ENCODE assay signal across 1 cellular context in genomic region chr2:218285604-218286003, GRCh38.
TF ChIP-seq lines count a peak whose summit lies in the region.

No MANE protein-coding gene starts in this region.

TF ChIP-seq in H1, 55 proteins besides CTCF, POLR2A, EP300 and RAD21:
- TF ChIP-seq POU5F1 (IDR thresholded peaks at IDR 0.05; ENCODE audit: low read depth, low read length) (no peak), ZNF274 (IDR thresholded peaks at IDR 0.05; ENCODE audit: borderline replicate concordance, extremely low read depth, low read length) (no peak), MAFK (IDR thresholded peaks at IDR 0.05; ENCODE audit: low read depth, low read length) (no peak), JUN (IDR thresholded peaks at IDR 0.05; ENCODE audit: low read depth, low read length) (no peak), NRF1 (IDR thresholded peaks at IDR 0.05; ENCODE audit: low read depth, low read length) (no peak), TCF12 (IDR thresholded peaks at IDR 0.05; ENCODE audit: low read depth, low read length) (no peak), TBP (IDR thresholded peaks at IDR 0.05; ENCODE audit: low read depth, low read length) (no peak), CREB1 (IDR thresholded peaks at IDR 0.05) (no peak), TAF7 (optimal IDR thresholded peaks at IDR 0.05; ENCODE audit: borderline replicate concordance, low read depth, low read length) (no peak), ATF3 (IDR thresholded peaks at IDR 0.05; ENCODE audit: insufficient read depth, low read depth, low read length) (no peak), ASH2L (IDR thresholded peaks at IDR 0.05; ENCODE audit: low read length) (no peak), FOSL1 (IDR thresholded peaks at IDR 0.05; ENCODE audit: insufficient read depth, low read depth, low read length) (no peak), HDAC2 (IDR thresholded peaks at IDR 0.05; ENCODE audit: borderline replicate concordance in 1 of 2, low read depth in 2 of 2, low read length in 2 of 2) (no peak), GTF2F1 (IDR thresholded peaks at IDR 0.05; ENCODE audit: borderline replicate concordance, low read depth, low read length) (no peak), CTBP2 (IDR thresholded peaks at IDR 0.05; ENCODE audit: borderline replicate concordance, insufficient read depth, insufficient read length, low read length) (no peak), SIRT6 (IDR thresholded peaks at IDR 0.05; ENCODE audit: low read length) (no peak), POLR2AphosphoS5 (IDR thresholded peaks at IDR 0.05; ENCODE audit: low read depth, low read length) (no peak)
- TF ChIP-seq, protein P1, sequence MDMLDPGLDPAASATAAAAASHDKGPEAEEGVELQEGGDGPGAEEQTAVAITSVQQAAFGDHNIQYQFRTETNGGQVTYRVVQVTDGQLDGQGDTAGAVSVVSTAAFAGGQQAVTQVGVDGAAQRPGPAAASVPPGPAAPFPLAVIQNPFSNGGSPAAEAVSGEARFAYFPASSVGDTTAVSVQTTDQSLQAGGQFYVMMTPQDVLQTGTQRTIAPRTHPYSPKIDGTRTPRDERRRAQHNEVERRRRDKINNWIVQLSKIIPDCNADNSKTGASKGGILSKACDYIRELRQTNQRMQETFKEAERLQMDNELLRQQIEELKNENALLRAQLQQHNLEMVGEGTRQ (IDR thresholded peaks at IDR 0.05; ENCODE audit: low read length) = no peak
- TF ChIP-seq, protein P2, sequence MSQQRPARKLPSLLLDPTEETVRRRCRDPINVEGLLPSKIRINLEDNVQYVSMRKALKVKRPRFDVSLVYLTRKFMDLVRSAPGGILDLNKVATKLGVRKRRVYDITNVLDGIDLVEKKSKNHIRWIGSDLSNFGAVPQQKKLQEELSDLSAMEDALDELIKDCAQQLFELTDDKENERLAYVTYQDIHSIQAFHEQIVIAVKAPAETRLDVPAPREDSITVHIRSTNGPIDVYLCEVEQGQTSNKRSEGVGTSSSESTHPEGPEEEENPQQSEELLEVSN (IDR thresholded peaks at IDR 0.05) = no peak
TF ChIP-seq in H1: peak in this region for 0.
